Comparison of ENCODE assay signal across 28 cellular contexts in genomic region chr3:56484525-56485024, GRCh38. TPM values are rescaled to one million over a fixed set of nuclear protein-coding genes. Genes with fewer than 3 reads are reported as not detected.
"Had no signal": no experiment of that assay in that cellular context is flagged by ENCODE, and none has a peak within 500 bp of the region (broad histone marks: within the 10 kb centered on the region; RNA-seq: fewer than 3 reads in every experiment).

No MANE protein-coding gene starts in this region.

- FAIRE-seq: astrocyte, bronchial epithelial cell, frontal cortex had no signal

- H3K4me3 ChIP-seq: coronary artery, dorsolateral prefrontal cortex, heart left ventricle had no signal

- H3K27ac ChIP-seq: brain microvascular endothelial cell, coronary artery, dorsolateral prefrontal cortex, heart left ventricle, WERI-Rb-1 had no signal

- ATAC-seq: activated CD4-positive, CD25-positive, alpha-beta regulatory T cell treated with anti-CD3 and anti-CD28 coated beads, Interleukin-2, amount 50 U/mL, for 24 hours; activated CD8-positive, alpha-beta T cell treated with anti-CD3 and anti-CD28 coated beads for 36 hours; activated T-cell treated with anti-CD3 and anti-CD28 coated beads, Interleukin-2, amount 50 U/mL, for 4 hours; activated T-helper 17 cell treated with anti-CD3 and anti-CD28 coated beads, Interleukin-2, amount 50 U/mL, for 72 hours; esophagus mucosa; heart left ventricle; T-helper 17 cell had no signal

- DNase-seq: activated B cell treated with CpG ODN at 0.5 μM for 24 hours; activated CD4-positive, alpha-beta T cell treated with anti-CD3 and anti-CD28 coated beads for 48 hours; activated CD4-positive, alpha-beta T cell treated with anti-CD3 and anti-CD28 coated beads, Interleukin-2, amount 50 U/mL, for 1 hour; activated CD4-positive, alpha-beta T cell treated with anti-CD3 and anti-CD28 coated beads, Interleukin-2, amount 50 U/mL, for 48 hours; activated CD8-positive, alpha-beta memory T cell treated with anti-CD3 and anti-CD28 coated beads for 24 hours; activated CD8-positive, alpha-beta T cell treated with anti-CD3 and anti-CD28 coated beads for 36 hours; activated effector memory CD4-positive, alpha-beta T cell treated with Interleukin-2 at 50 U/mL for 16 hours; activated gamma-delta T cell treated with Interleukin-2 at 50 U/mL for 16 hours; activated naive CD4-positive, alpha-beta T cell treated with anti-CD3 and anti-CD28 coated beads, Interleukin-2, amount 50 U/mL, for 16 hours; activated naive CD4-positive, alpha-beta T cell treated with Interleukin-2 at 50 U/mL for 16 hours; activated T-cell treated with anti-CD3 and anti-CD28 coated beads, Interleukin-2, amount 50 U/mL, for 4 hours; amniotic stem cell; brain microvascular endothelial cell; effector memory CD4-positive, alpha-beta T cell; endodermal cell; foreskin fibroblast; heart left ventricle; T-helper 17 cell; T1000; WERI-Rb-1 had no signal

- H3K4me1 ChIP-seq: heart left ventricle had no signal

- H3K27me3 ChIP-seq: brain microvascular endothelial cell had no signal

- H3K9me3 ChIP-seq: heart left ventricle had no signal

- H3K36me3 ChIP-seq: brain microvascular endothelial cell, heart left ventricle, WERI-Rb-1 had no signal

RNA-seq across cellular contexts. Expression of gene ERC2, which starts 16.3 kb away (rescaled TPM):
- total RNA-seq: activated B cell treated with CpG ODN at 0.5 μM for 24 hours; activated T-helper 17 cell treated with anti-CD3 and anti-CD28 coated beads, Interleukin-2, amount 50 U/mL, for 72 hours had no signal
